In genomic region chr6:41039060-41039998, GRCh38 we compare ENCODE assay signal across 9 cellular contexts. TPM values are rescaled to one million over a fixed set of nuclear protein-coding genes. Genes with fewer than 3 reads are reported as not detected.
A peak's percentile ranks its signal among the peaks of the same experiment; 100 is the strongest.
DNase-seq lines count a peak whose midpoint lies in the region; ATAC-seq and TF ChIP-seq lines count a peak whose summit lies in the region.
"Had no signal": no experiment of that assay in that cellular context is flagged by ENCODE, and none has a peak within 500 bp of the region (broad histone marks: within the 10 kb centered on the region; RNA-seq: fewer than 3 reads in every experiment).

UNC5CL (minus strand) TSS chr6:41039221; CDS start chr6:41035074, 4,147 bp downstream.

- POLR2A ChIA-PET in CD4-positive, alpha-beta memory T cell (lab: Charles Lee; ENCODE audit: partially characterized antibody) = interaction anchor here (1.3 to 1.4 kb wide), 2 partner anchors 12 to 33 kb away, joined by 3 to 4 read pairs; partner anchors contain the start of genes NFYA and OARD1
- POLR2A ChIA-PET in HCT116 (lab: Charles Lee) = no interaction called here

- H3K27ac ChIP-seq in CD4-positive, alpha-beta memory T cell (ENCODE audit: low read depth, low read length) = no peak within 1 kb of the TSS
- peak within 1 kb of the TSS; percentile 39; the same call in 1 of the 2 replicates for H3K27ac ChIP-seq in HCT116 (ENCODE audit: low read depth, low read length)

- H3K4me1 Mint-ChIP-seq in CD4-positive, alpha-beta memory T cell = peaks cover 0 to 7% (median under 1%) of the 10 kb centered on the region in 4 donors
- H3K4me1 Mint-ChIP-seq: IgD-negative memory B cell had no signal

- no peaks in the 10 kb centered on the region for H3K27me3 ChIP-seq in CD4-positive, alpha-beta memory T cell (ENCODE audit: insufficient read depth, low read length)
- H3K27me3 ChIP-seq in HCT116 (ENCODE audit: insufficient read depth, low read length) = no peaks in the 10 kb centered on the region

- H3K4me3 ChIP-seq in CD4-positive, alpha-beta memory T cell (ENCODE audit: low read length in 2 of 2) = no peak within 1 kb of the TSS
- 0 out of 4 replicates have a peak within 1 kb of the TSS, but pooled peaks of 1 of the 2 experiments have one; percentile 2 for H3K4me3 ChIP-seq in HCT116 (replicated peaks in 1 of 2; ENCODE audit: low read depth in 1 of 2, low read length in 2 of 2)

- peak within 1 kb of the TSS in 4 of 7 donors; percentile 2 to 68 (median 43) for H3K27ac Mint-ChIP-seq in CD4-positive, alpha-beta memory T cell
- peak within 1 kb of the TSS in 1 of 2 donors; percentile 10 for H3K27ac Mint-ChIP-seq in activated naive CD4-positive, alpha-beta T cell treated with anti-CD3 and anti-CD28 coated beads, Interleukin-2, amount 50 U/mL, for 72 hours
- H3K27ac Mint-ChIP-seq: IgD-negative memory B cell had no signal

- no peak within 1 kb of the TSS for H3K9ac ChIP-seq in HCT116 (ENCODE audit: low read length)

- H3K9me3 ChIP-seq in CD4-positive, alpha-beta memory T cell (ENCODE audit: control insufficient read depth in 1 of 2, low read length in 2 of 2) = no peaks in the 10 kb centered on the region
- H3K9me3 ChIP-seq in HCT116 (ENCODE audit: control insufficient read depth in 1 of 2, insufficient read depth in 1 of 2, low read depth in 1 of 2, low read length in 2 of 2) = no peaks in the 10 kb centered on the region

- intact Hi-C loops in CD4-positive, alpha-beta memory T cell (cut with micrococcal nuclease) = loop anchor here (1.0 kb wide), 1 partner anchor 33 kb away; no protein-coding TSS in a partner anchor
- intact Hi-C loops in HCT116 (cut with micrococcal nuclease) = no loop called here
- intact Hi-C loops in left ventricle myocardium superior (cut with micrococcal nuclease) = no loop called here

- no peak within 1 kb of the TSS for H3K4me3 Mint-ChIP-seq in CD4-positive, alpha-beta memory T cell
- H3K4me3 Mint-ChIP-seq: IgD-negative memory B cell had no signal

- peak in 4 of 5 donors; percentile 42 to 50 (median 44) for DNase-seq in CD4-positive, alpha-beta memory T cell
- DNase-seq in HCT116 (ENCODE audit: low read depth, low spot score) (peak; percentile 27), RPMI8226 (peak; percentile 67), left ventricle myocardium superior (no peak)
- peak in 1 of 2 donors; percentile 70 for DNase-seq in activated naive CD4-positive, alpha-beta T cell treated with anti-CD3 and anti-CD28 coated beads, Interleukin-2, amount 50 U/mL, for 72 hours (ENCODE audit: low spot score in 2 of 2)
- DNase-seq in stimulated activated CD4-positive, alpha-beta T cell treated with anti-CD3 and anti-CD28 coated beads, Interleukin-1b, Interleukin-23, amount 100 ng/mL, for 24 hours (ENCODE audit: low read depth in 4 of 4, low spot score in 1 of 4) = peak; percentile 24 to 48 (median 31)

- TF ChIP-seq POLR2A in HCT116 (IDR thresholded peaks at IDR 0.05; ENCODE audit: borderline replicate concordance, extremely low read depth, insufficient read depth, insufficient read length) = no peak

- TF ChIP-seq CTCF in HCT116 (IDR thresholded peaks at IDR 0.05 in 2 of 3, conservative IDR thresholded peaks at IDR 0.05 in 1 of 3; ENCODE audit: borderline replicate concordance in 1 of 3, insufficient read depth in 1 of 3, low read depth in 2 of 3, low read length in 2 of 3) = peak; percentile 76 to 96 (median 93)

- RAD21 ChIA-PET in HCT116 (lab: Charles Lee; ENCODE audit: low non-redundant PET in 1 of 2, low total read pairs in 2 of 2, uncharacterized antibody in 2 of 2, unreplicated experiment in 2 of 2) = no interaction called here

- ATAC-seq in HCT116 = peak; percentile 91
- peak; percentile 47 to 73 for ATAC-seq in activated naive CD4-positive, alpha-beta T cell treated with anti-CD3 and anti-CD28 coated beads, Interleukin-2, amount 50 U/mL, for 72 hours
- ATAC-seq in left ventricle myocardium superior = peak; percentile 76
- no peak for ATAC-seq in GM21515 (IDR thresholded peaks at IDR 0.05; ENCODE audit: unreplicated experiment)
- no peak for ATAC-seq in GM21360 (IDR thresholded peaks at IDR 0.05; ENCODE audit: unreplicated experiment)

- H3K9me2 ChIP-seq in HCT116 (ENCODE audit: insufficient read depth) = no peaks in the 10 kb centered on the region

- BruUV-seq in HCT116 (replicated peaks; lab: Mats Ljungman, UMichigan) = no TSS peak

- no peaks in the 10 kb centered on the region for H4K20me1 ChIP-seq in HCT116 (ENCODE audit: insufficient read depth)

- peaks cover 0 to 3% of the 10 kb centered on the region in 2 donors for H3K36me3 Mint-ChIP-seq in CD4-positive, alpha-beta memory T cell
- no peaks in the 10 kb centered on the region for H3K36me3 Mint-ChIP-seq in activated naive CD4-positive, alpha-beta T cell treated with anti-CD3 and anti-CD28 coated beads, Interleukin-2, amount 50 U/mL, for 72 hours

- no peaks in the 10 kb centered on the region for H3K79me2 ChIP-seq in HCT116 (ENCODE audit: insufficient read depth, low read length)

- H2AFZ ChIP-seq in HCT116 (ENCODE audit: low read depth, low read length, poor library complexity, severe bottlenecking) = peak within 1 kb of the TSS; percentile 80

- peak within 1 kb of the TSS; percentile 54 for H3K4me2 ChIP-seq in HCT116 (ENCODE audit: low read length)

- CTCF ChIA-PET in CD4-positive, alpha-beta memory T cell (lab: Charles Lee; ENCODE audit: partially characterized antibody) = interaction anchor here (0.6 to 4.7 kb wide), 18 partner anchors 8 to 199 kb away, joined by 3 to 46 read pairs (median 3); no protein-coding TSS in a partner anchor
- CTCF ChIA-PET in HCT116 (lab: Charles Lee) = interaction anchor here (0.7 to 2.9 kb wide), 14 partner anchors 10 to 1671 kb away, joined by 3 to 22 read pairs (median 3); partner anchors contain the start of genes NFYA and OARD1

- H3K36me3 ChIP-seq in CD4-positive, alpha-beta memory T cell (ENCODE audit: insufficient read depth, low read length) = no peaks in the 10 kb centered on the region
- H3K36me3 ChIP-seq in HCT116 (ENCODE audit: control insufficient read depth in 1 of 2, insufficient read depth in 2 of 2, low read length in 2 of 2) = no peaks in the 10 kb centered on the region

- no peaks in the 10 kb centered on the region for H3K27me3 Mint-ChIP-seq in CD4-positive, alpha-beta memory T cell
- H3K27me3 Mint-ChIP-seq: IgD-negative memory B cell had no signal

- no peaks in the 10 kb centered on the region for H3K4me1 ChIP-seq in CD4-positive, alpha-beta memory T cell (ENCODE audit: insufficient read depth, low read length)
- H3K4me1 ChIP-seq in HCT116 (ENCODE audit: control insufficient read depth in 1 of 2, insufficient read depth in 2 of 2, low read length in 2 of 2) = peaks cover 23 to 43% of the 10 kb centered on the region in 2 experiments; a peak in 3 of 4 replicates

- H3K9me3 Mint-ChIP-seq in CD4-positive, alpha-beta memory T cell = no peaks in the 10 kb centered on the region
- no peaks in the 10 kb centered on the region for H3K9me3 Mint-ChIP-seq in activated naive CD4-positive, alpha-beta T cell treated with anti-CD3 and anti-CD28 coated beads, Interleukin-2, amount 50 U/mL, for 72 hours
- H3K9me3 Mint-ChIP-seq: IgD-negative memory B cell had no signal

- peak; percentile 71 for TF ChIP-seq RAD21 in HCT116 (IDR thresholded peaks at IDR 0.05; ENCODE audit: low read depth)

TF ChIP-seq in HCT116, 20 proteins besides CTCF, POLR2A, EP300 and RAD21:
- TF ChIP-seq ZNF274 (IDR thresholded peaks at IDR 0.05; ENCODE audit: low read depth, low read length) = no peak
- 0 out of 2 replicates have a peak, but pooled peaks have one; percentile 33 for TF ChIP-seq CBX3 (IDR thresholded peaks at IDR 0.05; ENCODE audit: low read depth)
TF ChIP-seq in HCT116: peak in this region for 1.

RNA-seq across cellular contexts. Expression of gene UNC5CL, which starts in this region (rescaled TPM):
- 1 to 10 TPM; 6.2 to 6.4 TPM for total RNA-seq in CD4-positive, alpha-beta memory T cell
- polyA plus RNA-seq in CD4-positive, alpha-beta memory T cell = under 1 TPM; 0.13 to 0.69 TPM
- total RNA-seq in HCT116 (2021; ENCODE audit: unreplicated experiment) (2.2 TPM), left ventricle myocardium superior (0.20 TPM)
- 1.9 and 2.0 TPM in 2 replicates for polyA plus RNA-seq in HCT116 (2012)
- 1 to 10 TPM; 2.8 to 5.1 TPM for total RNA-seq in activated naive CD4-positive, alpha-beta T cell treated with anti-CD3 and anti-CD28 coated beads, Interleukin-2, amount 50 U/mL, for 72 hours

Comparison
In these comparisons a context has a peak if more than half of its experiments do, and no peak if none do; other contexts are left out.
1. Peak in ATAC-seq in left ventricle myocardium superior; RNA of the gene not detected or under 1 TPM.
2. ATAC-seq: peak in HCT116 (single experiment) and activated naive CD4-positive, alpha-beta T cell treated with anti-CD3 and anti-CD28 coated beads, Interleukin-2, amount 50 U/mL, for 72 hours (2 of 2); none in GM21515 (single experiment) and GM21360 (single experiment).